1 cellular context compared by ENCODE assay signal in the genomic region with DNA sequence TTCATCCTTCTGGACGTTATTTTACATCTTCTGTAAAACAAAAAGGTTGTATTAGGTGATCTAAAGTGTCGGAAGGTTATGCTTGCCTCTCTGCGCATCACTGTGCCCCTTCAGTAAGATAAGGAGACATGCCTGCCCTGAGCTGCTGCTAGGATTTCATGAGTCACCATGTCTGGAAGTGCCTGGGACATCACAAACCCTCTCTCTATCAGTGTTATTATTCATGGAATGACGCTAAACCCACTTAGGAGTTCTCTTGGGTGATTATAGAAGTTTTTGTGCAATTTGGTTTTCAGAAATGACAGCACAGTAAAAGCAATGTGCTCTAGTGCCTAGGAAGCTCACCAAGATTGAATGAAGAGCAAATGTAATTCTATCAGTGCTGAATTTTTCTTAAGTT.
A peak's percentile ranks its signal among the peaks of the same experiment; 100 is the strongest.
TF ChIP-seq lines count a peak whose summit lies in the region.

No MANE protein-coding gene starts in this region.

TF ChIP-seq in SK-N-SH, 30 proteins besides CTCF, POLR2A, EP300 and RAD21 (continued from another document):
- TF ChIP-seq TAF1 (IDR thresholded peaks at IDR 0.05; ENCODE audit: borderline replicate concordance, low read depth, low read length) (no peak), MXI1 (IDR thresholded peaks at IDR 0.05; ENCODE audit: low read depth, low read length) (no peak), GATA2 (CRISPR knock-in tag; IDR thresholded peaks at IDR 0.05) (no peak), POLR2AphosphoS5 (IDR thresholded peaks at IDR 0.05; ENCODE audit: low read depth, low read length) (no peak), CHD2 (IDR thresholded peaks at IDR 0.05; ENCODE audit: low read length, partially characterized antibody) (no peak), MEF2A (IDR thresholded peaks at IDR 0.05; ENCODE audit: borderline replicate concordance, low read depth) (no peak), NFIC (IDR thresholded peaks at IDR 0.05; ENCODE audit: borderline replicate concordance) (0 out of 2 replicates have a peak, but pooled peaks have one; percentile 5), RCOR1 (IDR thresholded peaks at IDR 0.05; ENCODE audit: low read length) (no peak), JUND (IDR thresholded peaks at IDR 0.05) (peak; percentile 72), FOXJ3 (CRISPR knock-in tag; IDR thresholded peaks at IDR 0.05) (no peak), EZH2phosphoT487 (IDR thresholded peaks at IDR 0.05; ENCODE audit: borderline replicate concordance, low read depth) (no peak), TCF12 (IDR thresholded peaks at IDR 0.05) (peak; percentile 73)
- TF ChIP-seq, protein P1, sequence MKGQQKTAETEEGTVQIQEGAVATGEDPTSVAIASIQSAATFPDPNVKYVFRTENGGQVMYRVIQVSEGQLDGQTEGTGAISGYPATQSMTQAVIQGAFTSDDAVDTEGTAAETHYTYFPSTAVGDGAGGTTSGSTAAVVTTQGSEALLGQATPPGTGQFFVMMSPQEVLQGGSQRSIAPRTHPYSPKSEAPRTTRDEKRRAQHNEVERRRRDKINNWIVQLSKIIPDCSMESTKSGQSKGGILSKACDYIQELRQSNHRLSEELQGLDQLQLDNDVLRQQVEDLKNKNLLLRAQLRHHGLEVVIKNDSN (IDR thresholded peaks at IDR 0.05; ENCODE audit: borderline replicate concordance, low read depth): no peak
- TF ChIP-seq, protein P2, sequence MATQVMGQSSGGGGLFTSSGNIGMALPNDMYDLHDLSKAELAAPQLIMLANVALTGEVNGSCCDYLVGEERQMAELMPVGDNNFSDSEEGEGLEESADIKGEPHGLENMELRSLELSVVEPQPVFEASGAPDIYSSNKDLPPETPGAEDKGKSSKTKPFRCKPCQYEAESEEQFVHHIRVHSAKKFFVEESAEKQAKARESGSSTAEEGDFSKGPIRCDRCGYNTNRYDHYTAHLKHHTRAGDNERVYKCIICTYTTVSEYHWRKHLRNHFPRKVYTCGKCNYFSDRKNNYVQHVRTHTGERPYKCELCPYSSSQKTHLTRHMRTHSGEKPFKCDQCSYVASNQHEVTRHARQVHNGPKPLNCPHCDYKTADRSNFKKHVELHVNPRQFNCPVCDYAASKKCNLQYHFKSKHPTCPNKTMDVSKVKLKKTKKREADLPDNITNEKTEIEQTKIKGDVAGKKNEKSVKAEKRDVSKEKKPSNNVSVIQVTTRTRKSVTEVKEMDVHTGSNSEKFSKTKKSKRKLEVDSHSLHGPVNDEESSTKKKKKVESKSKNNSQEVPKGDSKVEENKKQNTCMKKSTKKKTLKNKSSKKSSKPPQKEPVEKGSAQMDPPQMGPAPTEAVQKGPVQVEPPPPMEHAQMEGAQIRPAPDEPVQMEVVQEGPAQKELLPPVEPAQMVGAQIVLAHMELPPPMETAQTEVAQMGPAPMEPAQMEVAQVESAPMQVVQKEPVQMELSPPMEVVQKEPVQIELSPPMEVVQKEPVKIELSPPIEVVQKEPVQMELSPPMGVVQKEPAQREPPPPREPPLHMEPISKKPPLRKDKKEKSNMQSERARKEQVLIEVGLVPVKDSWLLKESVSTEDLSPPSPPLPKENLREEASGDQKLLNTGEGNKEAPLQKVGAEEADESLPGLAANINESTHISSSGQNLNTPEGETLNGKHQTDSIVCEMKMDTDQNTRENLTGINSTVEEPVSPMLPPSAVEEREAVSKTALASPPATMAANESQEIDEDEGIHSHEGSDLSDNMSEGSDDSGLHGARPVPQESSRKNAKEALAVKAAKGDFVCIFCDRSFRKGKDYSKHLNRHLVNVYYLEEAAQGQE (IDR thresholded peaks at IDR 0.05; ENCODE audit: low read depth, low read length): no peak
- TF ChIP-seq, protein P3, sequence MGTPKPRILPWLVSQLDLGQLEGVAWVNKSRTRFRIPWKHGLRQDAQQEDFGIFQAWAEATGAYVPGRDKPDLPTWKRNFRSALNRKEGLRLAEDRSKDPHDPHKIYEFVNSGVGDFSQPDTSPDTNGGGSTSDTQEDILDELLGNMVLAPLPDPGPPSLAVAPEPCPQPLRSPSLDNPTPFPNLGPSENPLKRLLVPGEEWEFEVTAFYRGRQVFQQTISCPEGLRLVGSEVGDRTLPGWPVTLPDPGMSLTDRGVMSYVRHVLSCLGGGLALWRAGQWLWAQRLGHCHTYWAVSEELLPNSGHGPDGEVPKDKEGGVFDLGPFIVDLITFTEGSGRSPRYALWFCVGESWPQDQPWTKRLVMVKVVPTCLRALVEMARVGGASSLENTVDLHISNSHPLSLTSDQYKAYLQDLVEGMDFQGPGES (IDR thresholded peaks at IDR 0.05; ENCODE audit: low read depth, low read length): no peak
- TF ChIP-seq, protein P4, sequence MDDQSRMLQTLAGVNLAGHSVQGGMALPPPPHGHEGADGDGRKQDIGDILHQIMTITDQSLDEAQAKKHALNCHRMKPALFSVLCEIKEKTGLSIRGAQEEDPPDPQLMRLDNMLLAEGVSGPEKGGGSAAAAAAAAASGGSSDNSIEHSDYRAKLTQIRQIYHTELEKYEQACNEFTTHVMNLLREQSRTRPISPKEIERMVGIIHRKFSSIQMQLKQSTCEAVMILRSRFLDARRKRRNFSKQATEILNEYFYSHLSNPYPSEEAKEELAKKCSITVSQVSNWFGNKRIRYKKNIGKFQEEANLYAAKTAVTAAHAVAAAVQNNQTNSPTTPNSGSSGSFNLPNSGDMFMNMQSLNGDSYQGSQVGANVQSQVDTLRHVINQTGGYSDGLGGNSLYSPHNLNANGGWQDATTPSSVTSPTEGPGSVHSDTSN (IDR thresholded peaks at IDR 0.05): peak; percentile 74
